In genomic region chr3:183777016-183777618, GRCh38 we compare ENCODE assay signal across 25 cellular contexts. TPM values are rescaled to one million over a fixed set of nuclear protein-coding genes. Genes with fewer than 3 reads are reported as not detected.
DNase-seq lines count a peak whose midpoint lies in the region; ATAC-seq, FAIRE-seq and TF ChIP-seq lines count a peak whose summit lies in the region.
"Had no signal": no experiment of that assay in that cellular context is flagged by ENCODE, and none has a peak within 500 bp of the region (broad histone marks: within the 10 kb centered on the region; RNA-seq: fewer than 3 reads in every experiment).

No MANE protein-coding gene starts in this region.

- H3K36me3 Mint-ChIP-seq in activated T-helper 1 cell treated with anti-CD3 and anti-CD28 coated beads, Interleukin-12 subunit alpha, Interleukin-12 subunit beta, Interleukin-2, Interleukin-4 antibody, amounts not matched to agents 30 ng/mL and 10 ng/mL and 1 ng/mL, durations not matched to agents 14 hours and 24 hours and 36 hours (ENCODE audit: low read depth) = peaks cover 46% of the 10 kb centered on the region
- H3K36me3 Mint-ChIP-seq in natural killer cell = peaks cover 29% of the 10 kb centered on the region

- CTCF ChIA-PET in A549 (lab: Yijun Ruan, JAX) = interaction anchor here (2.7 kb wide), 1 partner anchor 10 kb away, joined by 8 read pairs; no protein-coding TSS in a partner anchor

- ATAC-seq in A549 = no peak
- ATAC-seq in natural killer cell = no peak
- ATAC-seq: HCT116 had no signal

- peak overlapping the region; percentile 6 for H3K27ac Mint-ChIP-seq in activated T-helper 1 cell treated with anti-CD3 and anti-CD28 coated beads, Interleukin-12 subunit alpha, Interleukin-12 subunit beta, Interleukin-2, Interleukin-4 antibody, amounts not matched to agents 30 ng/mL and 10 ng/mL and 1 ng/mL, durations not matched to agents 14 hours and 24 hours and 36 hours
- H3K27ac Mint-ChIP-seq in natural killer cell = no peak overlapping the region
- H3K27ac Mint-ChIP-seq: CD4-positive, alpha-beta T cell had no signal

- intact Hi-C loops in activated T-helper 1 cell treated with anti-CD3 and anti-CD28 coated beads, Interleukin-12 subunit alpha, Interleukin-12 subunit beta, Interleukin-2, Interleukin-4 antibody, amounts not matched to agents 30 ng/mL and 10 ng/mL and 1 ng/mL, durations not matched to agents 14 hours and 24 hours and 36 hours (cut with micrococcal nuclease) = no loop called here
- intact Hi-C loops in natural killer cell (cut with micrococcal nuclease) (no loop called here), colonic mucosa (cut with DNase I) (no loop called here)

- no peaks in the 10 kb centered on the region for H3K36me3 ChIP-seq in colonic mucosa

- TF ChIP-seq CTCF in A549 (IDR thresholded peaks at IDR 0.05) (no peak), natural killer cell (IDR thresholded peaks at IDR 0.05) (no peak), colonic mucosa (IDR thresholded peaks at IDR 0.05) (no peak)

- no peak for FAIRE-seq in A549 (lab: Jason Lieb, UNC)
- peak; percentile 5 for FAIRE-seq in GM12891 (lab: Jason Lieb, UNC)
- FAIRE-seq: GM18507, GM19239, H1 had no signal

- H3K4me1 Mint-ChIP-seq in activated T-helper 1 cell treated with anti-CD3 and anti-CD28 coated beads, Interleukin-12 subunit alpha, Interleukin-12 subunit beta, Interleukin-2, Interleukin-4 antibody, amounts not matched to agents 30 ng/mL and 10 ng/mL and 1 ng/mL, durations not matched to agents 14 hours and 24 hours and 36 hours (ENCODE audit: low read depth) = no peaks in the 10 kb centered on the region
- H3K4me1 Mint-ChIP-seq in natural killer cell = no peaks in the 10 kb centered on the region

- TF ChIP-seq POLR2A in A549 (IDR thresholded peaks at IDR 0.05; ENCODE audit: low read length) (no peak), GM12891 (IDR thresholded peaks at IDR 0.05; ENCODE audit: low read depth, low read length) (no peak)

- POLR2A ChIA-PET in A549 (lab: Yijun Ruan, JAX) = no interaction called here

- TF ChIP-seq RAD21 in A549 (conservative IDR thresholded peaks at IDR 0.05 in 1 of 2, IDR thresholded peaks at IDR 0.05 in 1 of 2) = no peak

- H3K4me3 Mint-ChIP-seq in activated T-helper 1 cell treated with anti-CD3 and anti-CD28 coated beads, Interleukin-12 subunit alpha, Interleukin-12 subunit beta, Interleukin-2, Interleukin-4 antibody, amounts not matched to agents 30 ng/mL and 10 ng/mL and 1 ng/mL, durations not matched to agents 14 hours and 24 hours and 36 hours = no peak overlapping the region
- H3K4me3 Mint-ChIP-seq in natural killer cell = no peak overlapping the region
- H3K4me3 Mint-ChIP-seq: CD4-positive, alpha-beta T cell had no signal

- DNase-seq in A549 (ENCODE audit: low read depth in 1 of 2, low spot score in 1 of 2) = no peak
- no peak for DNase-seq in GM12891 (ENCODE audit: insufficient read length, low spot score)
- no peak for DNase-seq in activated T-helper 1 cell treated with anti-CD3 and anti-CD28 coated beads, Interleukin-12 subunit alpha, Interleukin-12 subunit beta, Interleukin-2, Interleukin-4 antibody, amounts not matched to agents 30 ng/mL and 10 ng/mL and 1 ng/mL, durations not matched to agents 14 hours and 24 hours and 36 hours (ENCODE audit: low spot score)
- DNase-seq in fibroblast of gingiva (ENCODE audit: low read depth) = peak; percentile 65
- DNase-seq in natural killer cell = no peak
- no peak for DNase-seq in NCI-H1436 (lab: John Stamatoyannopoulos, UW)
- no peak for DNase-seq in colonic mucosa
- no peak for DNase-seq in HK-2 (ENCODE audit: unreplicated experiment)
- DNase-seq: 8988T; BE2C; Caco-2; CD4-positive, alpha-beta T cell; MG63; NCI-H1417; NCI-H187 treated with DMSO at 0.1 percent for 48 hours; NCI-H2107; NCI-H69; PC-9; RPMI8226; SHP77; SW 1271 had no signal

- H3K27ac ChIP-seq in A549 (no peak overlapping the region), colonic mucosa (no peak overlapping the region)
- H3K27ac ChIP-seq: PC-9 had no signal

- no peak for TF ChIP-seq EP300 in A549 (IDR thresholded peaks at IDR 0.05)

- no peaks in the 10 kb centered on the region for H3K9me3 Mint-ChIP-seq in activated T-helper 1 cell treated with anti-CD3 and anti-CD28 coated beads, Interleukin-12 subunit alpha, Interleukin-12 subunit beta, Interleukin-2, Interleukin-4 antibody, amounts not matched to agents 30 ng/mL and 10 ng/mL and 1 ng/mL, durations not matched to agents 14 hours and 24 hours and 36 hours
- H3K9me3 Mint-ChIP-seq in natural killer cell = no peaks in the 10 kb centered on the region
- H3K9me3 Mint-ChIP-seq: CD4-positive, alpha-beta T cell had no signal

- H3K4me1 ChIP-seq in A549 (no peaks in the 10 kb centered on the region), colonic mucosa (no peaks in the 10 kb centered on the region)
- H3K4me1 ChIP-seq: BE2C, Caco-2 had no signal

- H3K9ac ChIP-seq in colonic mucosa (ENCODE audit: low read depth in 2 of 2, low read length in 2 of 2) = no peak overlapping the region

- H3K4me3 ChIP-seq in A549 (no peak overlapping the region), colonic mucosa (no peak overlapping the region)
- H3K4me3 ChIP-seq: MG63, PC-9 had no signal

- WGBS in A549 (ENCODE audit: missing lambda C conversion rate) = 91% methylated on average over 4 of the region's 4 CpGs

- no peaks in the 10 kb centered on the region for H3K27me3 ChIP-seq in colonic mucosa
- H3K27me3 ChIP-seq: BE2C, MG63 had no signal

- H3K4me2 ChIP-seq in A549 = no peak overlapping the region
- H3K4me2 ChIP-seq: PC-9 had no signal

- H3K27me3 Mint-ChIP-seq in activated T-helper 1 cell treated with anti-CD3 and anti-CD28 coated beads, Interleukin-12 subunit alpha, Interleukin-12 subunit beta, Interleukin-2, Interleukin-4 antibody, amounts not matched to agents 30 ng/mL and 10 ng/mL and 1 ng/mL, durations not matched to agents 14 hours and 24 hours and 36 hours (ENCODE audit: insufficient read depth) = no peaks in the 10 kb centered on the region
- no peaks in the 10 kb centered on the region for H3K27me3 Mint-ChIP-seq in natural killer cell (ENCODE audit: low read depth in 2 of 2)
- H3K27me3 Mint-ChIP-seq: CD4-positive, alpha-beta T cell had no signal

- H3K9me3 ChIP-seq in A549 (no peaks in the 10 kb centered on the region), colonic mucosa (no peaks in the 10 kb centered on the region)
- H3K9me3 ChIP-seq: BE2C, Caco-2, MG63 had no signal

TF ChIP-seq in A549, 52 proteins besides CTCF, POLR2A, EP300 and RAD21:
- no peak for TF ChIP-seq E2F6 (IDR thresholded peaks at IDR 0.05; ENCODE audit: borderline replicate concordance, low read depth)
- TF ChIP-seq MAFK (IDR thresholded peaks at IDR 0.05; ENCODE audit: partially characterized antibody) = peak; percentile 32

TF ChIP-seq in GM12891, 5 proteins besides CTCF, POLR2A, EP300 and RAD21:
- TF ChIP-seq SPI1 (IDR thresholded peaks at IDR 0.05; ENCODE audit: low read depth, low read length) = no peak
- no peak for TF ChIP-seq POLR2AphosphoS5 (IDR thresholded peaks at IDR 0.05; ENCODE audit: low read depth, low read length)
- TF ChIP-seq TAF1 (IDR thresholded peaks at IDR 0.05; ENCODE audit: low read depth, low read length) = no peak
- TF ChIP-seq POU2F2 (IDR thresholded peaks at IDR 0.05; ENCODE audit: low read depth, low read length) = no peak
- no peak for TF ChIP-seq PAX5 (IDR thresholded peaks at IDR 0.05; ENCODE audit: insufficient read depth, low read length, severe bottlenecking)

RNA-seq across cellular contexts. Expression of gene MAP6D1, which starts 48.3 kb away (rescaled TPM):
- polyA plus RNA-seq in A549 (2011; rRNA removed) (0.45 and 1.2 TPM in 2 replicates), A549 (2017; fragmentation: RNase III; extraction: RNeasy Plus Mini Kit Qiagen cat#74134 plus additional on column Dnase treatment) (0.68 to 1.1 TPM (median 1.0 TPM) in 3 replicates)
- polyA plus RNA-seq in A549 (2012; cell fraction: cytosol; rRNA removed) = 2.1 and 2.9 TPM in 2 replicates
- polyA plus RNA-seq in A549 (2012; cell fraction: nucleus; rRNA removed) = 1.5 TPM in 2 replicates
- 0.17 and 0.24 TPM in 2 replicates for polyA minus RNA-seq in A549 (2011; rRNA and poly(A)+ RNA removed)
- not detected for polyA plus RNA-seq in GM12891 (2012; ENCODE audit: low read depth, missing spikeins)
- 2.1 and 2.2 TPM in 2 replicates for total RNA-seq in activated T-helper 1 cell treated with anti-CD3 and anti-CD28 coated beads, Interleukin-12 subunit alpha, Interleukin-12 subunit beta, Interleukin-2, Interleukin-4 antibody, amounts not matched to agents 30 ng/mL and 10 ng/mL and 1 ng/mL, durations not matched to agents 14 hours and 24 hours and 36 hours
- total RNA-seq in natural killer cell (1 to 10 TPM in 1 of 3 donors, under 1 TPM in 1, not detected in 1; 0.70 to 2.4 TPM), colonic mucosa (under 1 TPM in 1 of 2 donors, not detected in 1; 0.98 TPM)
